In the genomic region with DNA sequence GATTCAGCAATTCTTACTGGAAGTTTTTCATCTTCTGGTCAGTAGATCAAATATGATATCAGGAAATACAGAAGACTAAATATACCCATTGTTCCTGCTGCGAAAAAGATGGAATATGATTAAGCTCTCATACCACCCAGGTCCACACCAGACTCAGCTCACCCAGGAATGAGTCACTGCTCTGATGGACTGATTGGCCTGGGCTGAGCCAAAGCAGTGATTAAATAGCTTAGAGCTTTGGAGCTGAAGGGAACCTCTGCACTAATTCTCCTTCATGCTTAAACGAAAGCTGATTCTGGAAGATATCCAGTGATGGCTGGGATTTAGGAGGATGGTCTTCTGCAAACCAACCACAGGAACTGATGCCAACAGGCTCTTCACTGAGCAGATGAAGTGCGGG, we compare ENCODE assay signal across 15 cellular contexts.
A peak's percentile ranks its signal among the peaks of the same experiment; 100 is the strongest.
DNase-seq lines count a peak whose midpoint lies in the region; ATAC-seq and TF ChIP-seq lines count a peak whose summit lies in the region.
"Had no signal": no experiment of that assay in that cellular context is flagged by ENCODE, and none has a peak within 500 bp of the region (broad histone marks: within the 10 kb centered on the region; RNA-seq: fewer than 3 reads in every experiment).

No MANE protein-coding gene starts in this region.

- ATAC-seq in GM21515 (IDR thresholded peaks at IDR 0.05; ENCODE audit: unreplicated experiment) = no peak

- TF ChIP-seq CTCF in BE2C (IDR thresholded peaks at IDR 0.05; ENCODE audit: low read depth, low read length) = no peak
- TF ChIP-seq CTCF in astrocyte of the cerebellum (IDR thresholded peaks at IDR 0.05; ENCODE audit: low read depth, low read length, missing control alignments) = no peak
- no peak for TF ChIP-seq CTCF in chondrocyte (IDR thresholded peaks at IDR 0.05)

- no peak overlapping the region for H3K27ac Mint-ChIP-seq in activated T-helper 1 cell treated with anti-CD3 and anti-CD28 coated beads, Interleukin-12 subunit alpha, Interleukin-12 subunit beta, Interleukin-2, Interleukin-4 antibody, amounts not matched to agents 30 ng/mL and 10 ng/mL and 1 ng/mL, durations not matched to agents 14 hours and 24 hours and 36 hours
- H3K27ac Mint-ChIP-seq in chondrocyte (ENCODE audit: unreplicated experiment) = no peak overlapping the region
- H3K27ac Mint-ChIP-seq: activated CD4-positive, alpha-beta memory T cell treated with anti-CD3 and anti-CD28 coated beads, Interleukin-2, amount 10 ng/mL, durations not matched to agents 7 days and 5 days; activated naive CD4-positive, alpha-beta T cell treated with anti-CD3 and anti-CD28 coated beads, Interleukin-2, amount 50 U/mL, for 24 hours; type B pancreatic cell had no signal

- no peaks in the 10 kb centered on the region for H3K4me1 Mint-ChIP-seq in activated T-helper 1 cell treated with anti-CD3 and anti-CD28 coated beads, Interleukin-12 subunit alpha, Interleukin-12 subunit beta, Interleukin-2, Interleukin-4 antibody, amounts not matched to agents 30 ng/mL and 10 ng/mL and 1 ng/mL, durations not matched to agents 14 hours and 24 hours and 36 hours (ENCODE audit: low read depth)
- H3K4me1 Mint-ChIP-seq in chondrocyte (ENCODE audit: low read depth) = no peaks in the 10 kb centered on the region
- H3K4me1 Mint-ChIP-seq: activated CD4-positive, alpha-beta memory T cell treated with anti-CD3 and anti-CD28 coated beads, Interleukin-2, amount 10 ng/mL, durations not matched to agents 7 days and 5 days; activated naive CD4-positive, alpha-beta T cell treated with anti-CD3 and anti-CD28 coated beads, Interleukin-2, amount 50 U/mL, for 24 hours had no signal

- H3K9me3 ChIP-seq in BE2C = no peaks in the 10 kb centered on the region

- H3K4me3 Mint-ChIP-seq in activated T-helper 1 cell treated with anti-CD3 and anti-CD28 coated beads, Interleukin-12 subunit alpha, Interleukin-12 subunit beta, Interleukin-2, Interleukin-4 antibody, amounts not matched to agents 30 ng/mL and 10 ng/mL and 1 ng/mL, durations not matched to agents 14 hours and 24 hours and 36 hours = no peak overlapping the region
- no peak overlapping the region for H3K4me3 Mint-ChIP-seq in chondrocyte (ENCODE audit: unreplicated experiment)
- H3K4me3 Mint-ChIP-seq: activated CD4-positive, alpha-beta memory T cell treated with anti-CD3 and anti-CD28 coated beads, Interleukin-2, amount 10 ng/mL, durations not matched to agents 7 days and 5 days; activated naive CD4-positive, alpha-beta T cell treated with anti-CD3 and anti-CD28 coated beads, Interleukin-2, amount 50 U/mL, for 24 hours; type B pancreatic cell had no signal

- no peaks in the 10 kb centered on the region for H3K27me3 ChIP-seq in BE2C

- H3K4me1 ChIP-seq in BE2C = peaks cover 15% of the 10 kb centered on the region

- H3K36me3 Mint-ChIP-seq in activated T-helper 1 cell treated with anti-CD3 and anti-CD28 coated beads, Interleukin-12 subunit alpha, Interleukin-12 subunit beta, Interleukin-2, Interleukin-4 antibody, amounts not matched to agents 30 ng/mL and 10 ng/mL and 1 ng/mL, durations not matched to agents 14 hours and 24 hours and 36 hours (ENCODE audit: low read depth) = no peaks in the 10 kb centered on the region
- H3K36me3 Mint-ChIP-seq in chondrocyte (ENCODE audit: low read depth) = no peaks in the 10 kb centered on the region
- H3K36me3 Mint-ChIP-seq: activated naive CD4-positive, alpha-beta T cell treated with anti-CD3 and anti-CD28 coated beads, Interleukin-2, amount 50 U/mL, for 24 hours; type B pancreatic cell had no signal

- DNase-seq in BE2C (peak; percentile 78), HT1080 (ENCODE audit: low read depth) (peak; percentile 81), astrocyte of the cerebellum (ENCODE audit: low read depth) (peak; percentile 67), kidney tubule cell (ENCODE audit: low spot score) (peak; percentile 64), nucleus accumbens (lab: John Stamatoyannopoulos, UW) (no peak), chondrocyte (ENCODE audit: low spot score) (no peak)
- DNase-seq in activated T-helper 1 cell treated with anti-CD3 and anti-CD28 coated beads, Interleukin-12 subunit alpha, Interleukin-12 subunit beta, Interleukin-2, Interleukin-4 antibody, amounts not matched to agents 30 ng/mL and 10 ng/mL and 1 ng/mL, durations not matched to agents 14 hours and 24 hours and 36 hours (ENCODE audit: low spot score) = no peak
- DNase-seq: activated CD4-positive, alpha-beta memory T cell treated with anti-CD3 and anti-CD28 coated beads, Interleukin-2, amount 10 ng/mL, durations not matched to agents 7 days and 5 days; effector memory CD4-positive, alpha-beta T cell; NCI-H1417; NCI-H774 had no signal

- H3K9me3 Mint-ChIP-seq in activated T-helper 1 cell treated with anti-CD3 and anti-CD28 coated beads, Interleukin-12 subunit alpha, Interleukin-12 subunit beta, Interleukin-2, Interleukin-4 antibody, amounts not matched to agents 30 ng/mL and 10 ng/mL and 1 ng/mL, durations not matched to agents 14 hours and 24 hours and 36 hours = peaks cover 5% of the 10 kb centered on the region
- H3K9me3 Mint-ChIP-seq in chondrocyte (ENCODE audit: low read depth) = no peaks in the 10 kb centered on the region
- H3K9me3 Mint-ChIP-seq: activated naive CD4-positive, alpha-beta T cell treated with anti-CD3 and anti-CD28 coated beads, Interleukin-2, amount 50 U/mL, for 24 hours; type B pancreatic cell had no signal

- intact Hi-C loops in activated T-helper 1 cell treated with anti-CD3 and anti-CD28 coated beads, Interleukin-12 subunit alpha, Interleukin-12 subunit beta, Interleukin-2, Interleukin-4 antibody, amounts not matched to agents 30 ng/mL and 10 ng/mL and 1 ng/mL, durations not matched to agents 14 hours and 24 hours and 36 hours (cut with micrococcal nuclease) = no loop called here

- in situ Hi-C loops in astrocyte of the cerebellum (cut with HindIII; ENCODE audit: low sequenced_read_pairs) = no loop called here

- H3K4me3 ChIP-seq in BE2C (ENCODE audit: low read depth, low read length) (no peak overlapping the region), astrocyte of the cerebellum (ENCODE audit: low read depth, low read length) (no peak overlapping the region)
- H3K4me3 ChIP-seq: skin epidermis had no signal

- no peaks in the 10 kb centered on the region for H3K27me3 Mint-ChIP-seq in activated T-helper 1 cell treated with anti-CD3 and anti-CD28 coated beads, Interleukin-12 subunit alpha, Interleukin-12 subunit beta, Interleukin-2, Interleukin-4 antibody, amounts not matched to agents 30 ng/mL and 10 ng/mL and 1 ng/mL, durations not matched to agents 14 hours and 24 hours and 36 hours (ENCODE audit: insufficient read depth)
- peaks cover 4% of the 10 kb centered on the region for H3K27me3 Mint-ChIP-seq in chondrocyte (ENCODE audit: low read depth)
- H3K27me3 Mint-ChIP-seq: activated CD4-positive, alpha-beta memory T cell treated with anti-CD3 and anti-CD28 coated beads, Interleukin-2, amount 10 ng/mL, durations not matched to agents 7 days and 5 days; activated naive CD4-positive, alpha-beta T cell treated with anti-CD3 and anti-CD28 coated beads, Interleukin-2, amount 50 U/mL, for 24 hours; type B pancreatic cell had no signal

- H3K36me3 ChIP-seq in BE2C = no peaks in the 10 kb centered on the region

Comparison
In these comparisons a context has a peak if more than half of its experiments do, and no peak if none do; other contexts are left out.
1. DNase-seq: peak in BE2C (single experiment), HT1080 (single experiment), astrocyte of the cerebellum (single experiment) and kidney tubule cell (single experiment); none in nucleus accumbens (0 of 56), activated T-helper 1 cell treated with anti-CD3 and anti-CD28 coated beads, Interleukin-12 subunit alpha, Interleukin-12 subunit beta, Interleukin-2, Interleukin-4 antibody, amounts not matched to agents 30 ng/mL and 10 ng/mL and 1 ng/mL, durations not matched to agents 14 hours and 24 hours and 36 hours (single experiment) and chondrocyte (single experiment).